Comparison of ENCODE assay signal across 1 cellular context in the genomic region with DNA sequence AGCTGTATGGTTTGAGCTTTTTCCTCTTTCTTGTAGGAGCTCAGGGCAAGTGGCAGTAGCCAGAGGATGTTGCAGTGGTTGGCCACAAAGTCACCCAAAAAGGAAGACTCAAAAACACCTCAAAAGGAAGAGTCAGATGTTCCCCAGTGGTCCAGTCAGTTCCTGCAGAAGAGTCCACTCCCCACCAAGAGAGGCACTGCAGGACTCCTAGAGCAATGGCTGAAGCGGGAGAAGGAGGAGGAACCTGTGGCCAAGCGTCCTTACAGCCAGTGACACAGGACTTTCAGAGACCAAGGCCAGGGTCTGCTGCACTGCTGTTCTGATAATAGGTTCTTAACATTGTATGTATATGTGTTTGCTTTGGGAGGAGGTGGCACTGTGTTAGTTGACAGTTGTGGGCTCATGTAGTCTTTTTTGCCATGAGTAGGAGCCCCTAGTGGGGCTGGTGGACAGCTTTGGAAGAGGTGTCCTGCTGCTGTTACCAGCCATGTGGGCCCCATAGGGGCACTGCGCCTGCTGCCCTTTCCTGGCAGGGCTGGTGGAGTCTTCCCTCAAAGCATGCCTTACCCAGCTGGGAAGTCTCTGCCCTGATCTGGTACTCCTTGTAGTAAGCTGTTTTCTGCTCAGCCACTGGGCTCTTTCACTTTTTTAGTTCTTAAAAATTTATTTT.
TF ChIP-seq lines count a peak whose summit lies in the region.

No MANE protein-coding gene starts in this region.

TF ChIP-seq in K562, 482 proteins besides CTCF, POLR2A, EP300 and RAD21:
- no peak for TF ChIP-seq RBM22 (IDR thresholded peaks at IDR 0.05; ENCODE audit: low read depth, low read length, poor library complexity, severe bottlenecking)
- no peak for TF ChIP-seq ZNF431 (CRISPR knock-in tag; IDR thresholded peaks at IDR 0.05)
- TF ChIP-seq, protein P1, sequence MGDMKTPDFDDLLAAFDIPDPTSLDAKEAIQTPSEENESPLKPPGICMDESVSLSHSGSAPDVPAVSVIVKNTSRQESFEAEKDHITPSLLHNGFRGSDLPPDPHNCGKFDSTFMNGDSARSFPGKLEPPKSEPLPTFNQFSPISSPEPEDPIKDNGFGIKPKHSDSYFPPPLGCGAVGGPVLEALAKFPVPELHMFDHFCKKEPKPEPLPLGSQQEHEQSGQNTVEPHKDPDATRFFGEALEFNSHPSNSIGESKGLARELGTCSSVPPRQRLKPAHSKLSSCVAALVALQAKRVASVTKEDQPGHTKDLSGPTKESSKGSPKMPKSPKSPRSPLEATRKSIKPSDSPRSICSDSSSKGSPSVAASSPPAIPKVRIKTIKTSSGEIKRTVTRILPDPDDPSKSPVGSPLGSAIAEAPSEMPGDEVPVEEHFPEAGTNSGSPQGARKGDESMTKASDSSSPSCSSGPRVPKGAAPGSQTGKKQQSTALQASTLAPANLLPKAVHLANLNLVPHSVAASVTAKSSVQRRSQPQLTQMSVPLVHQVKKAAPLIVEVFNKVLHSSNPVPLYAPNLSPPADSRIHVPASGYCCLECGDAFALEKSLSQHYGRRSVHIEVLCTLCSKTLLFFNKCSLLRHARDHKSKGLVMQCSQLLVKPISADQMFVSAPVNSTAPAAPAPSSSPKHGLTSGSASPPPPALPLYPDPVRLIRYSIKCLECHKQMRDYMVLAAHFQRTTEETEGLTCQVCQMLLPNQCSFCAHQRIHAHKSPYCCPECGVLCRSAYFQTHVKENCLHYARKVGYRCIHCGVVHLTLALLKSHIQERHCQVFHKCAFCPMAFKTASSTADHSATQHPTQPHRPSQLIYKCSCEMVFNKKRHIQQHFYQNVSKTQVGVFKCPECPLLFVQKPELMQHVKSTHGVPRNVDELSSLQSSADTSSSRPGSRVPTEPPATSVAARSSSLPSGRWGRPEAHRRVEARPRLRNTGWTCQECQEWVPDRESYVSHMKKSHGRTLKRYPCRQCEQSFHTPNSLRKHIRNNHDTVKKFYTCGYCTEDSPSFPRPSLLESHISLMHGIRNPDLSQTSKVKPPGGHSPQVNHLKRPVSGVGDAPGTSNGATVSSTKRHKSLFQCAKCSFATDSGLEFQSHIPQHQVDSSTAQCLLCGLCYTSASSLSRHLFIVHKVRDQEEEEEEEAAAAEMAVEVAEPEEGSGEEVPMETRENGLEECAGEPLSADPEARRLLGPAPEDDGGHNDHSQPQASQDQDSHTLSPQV (IDR thresholded peaks at IDR 0.05): no peak
- TF ChIP-seq RBBP5 (IDR thresholded peaks at IDR 0.05; ENCODE audit: borderline replicate concordance, insufficient read depth, low read length, poor library complexity, severe bottlenecking): no peak
- no peak for TF ChIP-seq MYNN (IDR thresholded peaks at IDR 0.05)
- TF ChIP-seq MYNN (CRISPR knock-in tag; IDR thresholded peaks at IDR 0.05): no peak
- TF ChIP-seq, protein P2, sequence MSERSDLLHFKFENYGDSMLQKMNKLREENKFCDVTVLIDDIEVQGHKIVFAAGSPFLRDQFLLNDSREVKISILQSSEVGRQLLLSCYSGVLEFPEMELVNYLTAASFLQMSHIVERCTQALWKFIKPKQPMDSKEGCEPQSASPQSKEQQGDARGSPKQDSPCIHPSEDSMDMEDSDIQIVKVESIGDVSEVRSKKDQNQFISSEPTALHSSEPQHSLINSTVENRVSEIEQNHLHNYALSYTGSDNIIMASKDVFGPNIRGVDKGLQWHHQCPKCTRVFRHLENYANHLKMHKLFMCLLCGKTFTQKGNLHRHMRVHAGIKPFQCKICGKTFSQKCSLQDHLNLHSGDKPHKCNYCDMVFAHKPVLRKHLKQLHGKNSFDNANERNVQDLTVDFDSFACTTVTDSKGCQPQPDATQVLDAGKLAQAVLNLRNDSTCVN (CRISPR knock-in tag; IDR thresholded peaks at IDR 0.05): no peak
- TF ChIP-seq RBM34 (IDR thresholded peaks at IDR 0.05; ENCODE audit: borderline replicate concordance, insufficient read depth, low read length): no peak
- no peak for TF ChIP-seq FOXM1 (IDR thresholded peaks at IDR 0.05; ENCODE audit: low read depth)
- no peak for TF ChIP-seq FOXM1 (CRISPR knock-in tag; IDR thresholded peaks at IDR 0.05; ENCODE audit: low read depth)
- no peak for TF ChIP-seq SMARCA4 (IDR thresholded peaks at IDR 0.05)
- TF ChIP-seq KDM5B (IDR thresholded peaks at IDR 0.05; ENCODE audit: insufficient replicate concordance, low read depth, low read length): no peak
- TF ChIP-seq MTA3 (IDR thresholded peaks at IDR 0.05; ENCODE audit: borderline replicate concordance): no peak
- no peak for TF ChIP-seq TCF7L2 (IDR thresholded peaks at IDR 0.05; ENCODE audit: low read depth, low read length)
- TF ChIP-seq, protein P3, sequence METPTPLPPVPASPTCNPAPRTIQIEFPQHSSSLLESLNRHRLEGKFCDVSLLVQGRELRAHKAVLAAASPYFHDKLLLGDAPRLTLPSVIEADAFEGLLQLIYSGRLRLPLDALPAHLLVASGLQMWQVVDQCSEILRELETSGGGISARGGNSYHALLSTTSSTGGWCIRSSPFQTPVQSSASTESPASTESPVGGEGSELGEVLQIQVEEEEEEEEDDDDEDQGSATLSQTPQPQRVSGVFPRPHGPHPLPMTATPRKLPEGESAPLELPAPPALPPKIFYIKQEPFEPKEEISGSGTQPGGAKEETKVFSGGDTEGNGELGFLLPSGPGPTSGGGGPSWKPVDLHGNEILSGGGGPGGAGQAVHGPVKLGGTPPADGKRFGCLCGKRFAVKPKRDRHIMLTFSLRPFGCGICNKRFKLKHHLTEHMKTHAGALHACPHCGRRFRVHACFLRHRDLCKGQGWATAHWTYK (CRISPR knock-in tag; IDR thresholded peaks at IDR 0.05): no peak
- no peak for TF ChIP-seq NR3C1 (CRISPR knock-in tag; IDR thresholded peaks at IDR 0.05)
